Comparison of ENCODE assay signal across 9 cellular contexts in the genomic region with DNA sequence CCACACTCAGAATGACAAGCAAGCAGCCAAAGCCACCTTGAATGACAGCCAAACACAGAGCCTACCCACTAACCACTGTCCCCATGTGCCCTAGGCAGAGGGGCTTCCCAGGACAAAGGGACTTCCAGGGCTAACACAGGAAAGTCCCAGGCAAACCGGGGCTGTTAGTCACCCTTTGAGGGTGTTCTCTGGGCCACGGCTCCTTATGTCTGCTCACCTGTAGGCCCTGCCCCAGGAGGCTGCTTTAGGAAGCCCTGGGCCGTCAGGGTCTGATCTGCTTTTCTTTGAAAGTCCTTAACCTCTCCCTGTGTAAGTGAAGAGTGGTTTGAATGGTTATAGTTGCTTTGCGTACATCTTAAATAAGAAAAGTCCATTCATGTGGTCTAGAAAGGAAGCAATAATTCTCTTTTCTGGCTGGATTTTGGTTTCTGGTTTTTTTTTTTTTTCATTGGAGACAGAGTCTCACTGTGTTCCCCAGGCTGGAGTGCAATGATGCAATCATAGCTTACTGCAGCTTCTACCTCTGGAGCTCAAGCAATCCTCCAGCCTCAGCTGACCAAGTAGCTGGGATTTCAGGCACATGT.
DNase-seq lines count a peak whose midpoint lies in the region; ATAC-seq and TF ChIP-seq lines count a peak whose summit lies in the region.
"Had no signal": no experiment of that assay in that cellular context is flagged by ENCODE, and none has a peak within 500 bp of the region (broad histone marks: within the 10 kb centered on the region; RNA-seq: fewer than 3 reads in every experiment).

No MANE protein-coding gene starts in this region.

- H3K9ac ChIP-seq in MM.1S (ENCODE audit: low read length) = no peak overlapping the region
- H3K9ac ChIP-seq: KMS-11 had no signal

- H3K36me3 ChIP-seq in lung (ENCODE audit: control insufficient read depth in 2 of 2, insufficient read depth in 2 of 2, low read length in 2 of 2) (no peaks in the 10 kb centered on the region), MM.1S (replicated peaks; ENCODE audit: insufficient read depth, low read length) (no peaks in the 10 kb centered on the region)

- H2AFZ ChIP-seq in MM.1S (ENCODE audit: low read length) = no peak overlapping the region

- H3K4me2 ChIP-seq in MM.1S (ENCODE audit: low read depth, low read length) = no peak overlapping the region
- H3K4me2 ChIP-seq: KMS-11 had no signal

- H3K27ac ChIP-seq in lung (ENCODE audit: low read depth in 1 of 2, low read length in 1 of 2) = peak overlapping the region in 1 of 2 donors; percentile 26
- no peak overlapping the region for H3K27ac ChIP-seq in MM.1S (ENCODE audit: low read length)
- H3K27ac ChIP-seq: KMS-11 had no signal

- in situ Hi-C loops in KBM-7 (cut with MboI; ENCODE audit: low pct_unique_long_range_greater_than_20kb, low sequenced_read_pairs) = no loop called here

- no peak overlapping the region for H3K4me3 ChIP-seq in lung
- no peak overlapping the region for H3K4me3 ChIP-seq in MM.1S (ENCODE audit: low read length)

- no peaks in the 10 kb centered on the region for H3F3A ChIP-seq in MM.1S (ENCODE audit: insufficient read depth, low read length)

- DNase-seq in KBM-7 (peak; percentile 11), lung (ENCODE audit: low spot score) (no peak), NCI-H748 treated with DMSO at 0.1 percent for 48 hours (lab: John Stamatoyannopoulos, UW) (no peak), UCSD-AML1 (lab: John Stamatoyannopoulos, UW; ENCODE audit: unreplicated experiment) (no peak), DMS153 treated with DMSO at 0.1 percent for 48 hours (lab: John Stamatoyannopoulos, UW; ENCODE audit: unreplicated experiment) (no peak), MM.1S (no peak)

- no peaks in the 10 kb centered on the region for H3K9me2 ChIP-seq in MM.1S (replicated peaks; ENCODE audit: insufficient read depth, low read length)

- H4K20me1 ChIP-seq in MM.1S (ENCODE audit: insufficient read depth, low read length) = no peaks in the 10 kb centered on the region

- no peaks in the 10 kb centered on the region for H3K79me2 ChIP-seq in MM.1S (ENCODE audit: low read length)

- H3K4me1 ChIP-seq in lung (ENCODE audit: control insufficient read depth in 2 of 2, insufficient read depth in 2 of 2, low read length in 2 of 2) = peaks cover 0 to 10% of the 10 kb centered on the region in 2 donors
- no peaks in the 10 kb centered on the region for H3K4me1 ChIP-seq in MM.1S (ENCODE audit: low read length)

- H3K27me3 ChIP-seq in lung (ENCODE audit: control insufficient read depth, insufficient read depth) (no peaks in the 10 kb centered on the region), MM.1S (replicated peaks; ENCODE audit: insufficient read depth, low read length) (no peaks in the 10 kb centered on the region)

- no peak for TF ChIP-seq CTCF in lung (IDR thresholded peaks at IDR 0.05; ENCODE audit: control extremely low read depth, extremely low read depth)
- TF ChIP-seq CTCF in MM.1S (IDR thresholded peaks at IDR 0.05; ENCODE audit: low read length) = no peak

- ATAC-seq in GM18508 (IDR thresholded peaks at IDR 0.05; ENCODE audit: insufficient read depth, unreplicated experiment) = peak; percentile 81
- peak; percentile 86 for ATAC-seq in GM21717 (IDR thresholded peaks at IDR 0.05; ENCODE audit: unreplicated experiment)
- ATAC-seq in lung (ENCODE audit: insufficient read depth, low FRiP score) = peak; percentile 16

- H3K9me3 ChIP-seq in lung (ENCODE audit: control insufficient read depth in 2 of 2, insufficient read depth in 1 of 2, low read length in 1 of 2) = no peaks in the 10 kb centered on the region
- no peaks in the 10 kb centered on the region for H3K9me3 ChIP-seq in MM.1S (replicated peaks; ENCODE audit: insufficient read depth, low read length)

- 35 to 40% methylated on average over 4 of the region's 4 CpGs for WGBS in lung, 2 donors

Comparison
In these comparisons a context has a peak if more than half of its experiments do, and no peak if none do; other contexts are left out.
1. ATAC-seq: peak in every context shown above with its lines; median percentile 86 in GM21717; 81 in GM18508; 16 in lung.